8 cellular contexts compared by ENCODE assay signal in genomic region chr9:20620658-20621552, GRCh38.
DNase-seq lines count a peak whose midpoint lies in the region; ATAC-seq and TF ChIP-seq lines count a peak whose summit lies in the region.

No MANE protein-coding gene starts in this region.

- H3K4me1 ChIP-seq in ES-I3 (ENCODE audit: insufficient read depth, low read length): peaks cover 4% of the 10 kb centered on the region; the same call in 1 of the 2 replicates
- H3K4me1 ChIP-seq in OCI-LY1 (ENCODE audit: insufficient read depth, low read length, severe bottlenecking): peaks cover 33% of the 10 kb centered on the region
- H3K4me1 ChIP-seq in tibial artery: peaks cover 0 to 45% (median 5%) of the 10 kb centered on the region in 4 donors

- peak overlapping the region; percentile 82 for H3K4me3 ChIP-seq in OCI-LY1 (ENCODE audit: low read depth, low read length, poor library complexity, severe bottlenecking)
- H3K4me3 ChIP-seq in tibial artery: peak overlapping the region; percentile 93 to 96

- TF ChIP-seq CTCF in OCI-LY1 (IDR thresholded peaks at IDR 0.05; ENCODE audit: low read length) (no peak), tibial artery (IDR thresholded peaks at IDR 0.05) (no peak)

- H2AFZ ChIP-seq in OCI-LY1 (ENCODE audit: low read length): no peak overlapping the region

- H3K27me3 ChIP-seq in OCI-LY1 (ENCODE audit: insufficient read depth, low read length) (no peaks in the 10 kb centered on the region), tibial artery (no peaks in the 10 kb centered on the region)

- peak; percentile 43 for DNase-seq in activated gamma-delta T cell treated with Interleukin-2 at 50 U/mL for 16 hours
- peak; percentile 20 for DNase-seq in germinal center (ENCODE audit: low spot score)
- peak in 38 of 56 donors; percentile 13 to 68 (median 50) for DNase-seq in nucleus accumbens (lab: John Stamatoyannopoulos, UW)
- peak; percentile 31 to 70 for DNase-seq in tibial artery

- H3K79me2 ChIP-seq in OCI-LY1 (ENCODE audit: insufficient read depth, low read length): no peaks in the 10 kb centered on the region

- H3K36me3 ChIP-seq in ES-I3 (ENCODE audit: insufficient read depth, low read length) (no peaks in the 10 kb centered on the region), OCI-LY1 (ENCODE audit: insufficient read depth, low read length) (no peaks in the 10 kb centered on the region), tibial artery (no peaks in the 10 kb centered on the region)

- peak overlapping the region; percentile 78 for H3K4me2 ChIP-seq in OCI-LY1 (ENCODE audit: low read length)

- no peaks in the 10 kb centered on the region for H3F3A ChIP-seq in OCI-LY1 (ENCODE audit: insufficient read depth, low read length)

- ATAC-seq in GM21737 (IDR thresholded peaks at IDR 0.05; ENCODE audit: unreplicated experiment) (no peak), HG02970 (IDR thresholded peaks at IDR 0.05; ENCODE audit: low FRiP score, unreplicated experiment) (no peak)

- H3K27ac ChIP-seq in OCI-LY1 (ENCODE audit: low read depth, low read length, poor library complexity, severe bottlenecking) (no peak overlapping the region), tibial artery (peak overlapping the region; percentile 87)

- no peaks in the 10 kb centered on the region for H3K9me2 ChIP-seq in OCI-LY1 (ENCODE audit: low read depth, low read length)

- H3K9ac ChIP-seq in ES-I3 (ENCODE audit: low read depth, low read length) (peak overlapping the region; percentile 72), OCI-LY1 (ENCODE audit: low read length) (peak overlapping the region; percentile 73)

- no peaks in the 10 kb centered on the region for H3K9me3 ChIP-seq in ES-I3 (ENCODE audit: control insufficient read depth, insufficient read depth, low read length)
- no peaks in the 10 kb centered on the region for H3K9me3 ChIP-seq in OCI-LY1 (ENCODE audit: low read length)
- H3K9me3 ChIP-seq in tibial artery: no peaks in the 10 kb centered on the region

- intact Hi-C loops in tibial artery (cut with DNase I; ENCODE audit: low total_unique reads): loop anchor here (5.0 to 10.0 kb wide), 5 partner anchors 61 to 484 kb away; partner anchors contain the start of gene FOCAD

- H4K20me1 ChIP-seq in OCI-LY1 (ENCODE audit: insufficient read depth, low read length): no peaks in the 10 kb centered on the region
